ENCODE assay signal across 13 cellular contexts in genomic region chr13:44974056-44974798, GRCh38. TPM values are rescaled to one million over a fixed set of nuclear protein-coding genes. Genes with fewer than 3 reads are reported as not detected.
DNase-seq lines count a peak whose midpoint lies in the region; ATAC-seq and TF ChIP-seq lines count a peak whose summit lies in the region.
"Had no signal": no experiment of that assay in that cellular context is flagged by ENCODE, and none has a peak within 500 bp of the region (broad histone marks: within the 10 kb centered on the region; RNA-seq: fewer than 3 reads in every experiment).

No MANE protein-coding gene starts in this region.

- no peaks in the 10 kb centered on the region for H3K9me3 Mint-ChIP-seq in stimulated activated naive B cell treated with anti-CD40 and anti-IgM and Interleukin-4, amounts not matched to agents 10 μg/mL and 1 μg/mL and 100 μg/mL, for 72 hours
- H3K9me3 Mint-ChIP-seq in H9 = no peaks in the 10 kb centered on the region
- no peaks in the 10 kb centered on the region for H3K9me3 Mint-ChIP-seq in CD8-positive, alpha-beta memory T cell

- H3K79me1 ChIP-seq in H9 (ENCODE audit: insufficient read depth, low read depth, low read length, poor library complexity, severe bottlenecking) = no peaks in the 10 kb centered on the region

- H3K27me3 ChIP-seq in body of pancreas (no peaks in the 10 kb centered on the region), H9 (ENCODE audit: insufficient read depth, low read length) (no peaks in the 10 kb centered on the region)
- no peaks in the 10 kb centered on the region for H3K27me3 ChIP-seq in CD8-positive, alpha-beta memory T cell (ENCODE audit: insufficient read depth, low read length, poor library complexity, severe bottlenecking)
- H3K27me3 ChIP-seq: pancreas, tibial artery had no signal

- no peak overlapping the region for H2BK120ac ChIP-seq in H9 (ENCODE audit: low read depth, low read length, poor library complexity, severe bottlenecking)

- no peaks in the 10 kb centered on the region for H4K20me1 ChIP-seq in H9 (ENCODE audit: control insufficient read depth, insufficient read depth, insufficient read length)

- H2AFZ ChIP-seq in H9 (ENCODE audit: low read length) = no peak overlapping the region

- no peaks in the 10 kb centered on the region for H3K27me3 Mint-ChIP-seq in stimulated activated naive B cell treated with anti-CD40 and anti-IgM and Interleukin-4, amounts not matched to agents 10 μg/mL and 1 μg/mL and 100 μg/mL, for 72 hours
- H3K27me3 Mint-ChIP-seq in H9 (ENCODE audit: low read depth) = no peaks in the 10 kb centered on the region
- no peaks in the 10 kb centered on the region for H3K27me3 Mint-ChIP-seq in CD8-positive, alpha-beta memory T cell

- POLR2A ChIA-PET in CD8-positive, alpha-beta memory T cell (lab: Charles Lee) = no interaction called here

- H3K9me3 ChIP-seq in body of pancreas (no peaks in the 10 kb centered on the region), H9 (ENCODE audit: control insufficient read depth, low read depth, low read length) (no peaks in the 10 kb centered on the region)
- no peaks in the 10 kb centered on the region for H3K9me3 ChIP-seq in CD8-positive, alpha-beta memory T cell (ENCODE audit: low read length)
- H3K9me3 ChIP-seq: pancreas, tibial artery had no signal

- H3K23ac ChIP-seq in H9 (ENCODE audit: insufficient read length, low read depth, low read length) = no peak overlapping the region

- TF ChIP-seq POLR2A in body of pancreas (IDR thresholded peaks at IDR 0.05) = no peak

- DNase-seq in DMS 273 (lab: John Stamatoyannopoulos, UW; ENCODE audit: unreplicated experiment) = peak; percentile 3
- DNase-seq in DMS 273 treated with DMSO at 0.1 percent for 48 hours (lab: John Stamatoyannopoulos, UW) = no peak
- peak in 3 of 4 donors; percentile 18 to 25 (median 23) for DNase-seq in body of pancreas
- peak; percentile 29 for DNase-seq in stimulated activated naive B cell treated with anti-CD40 and anti-IgM and Interleukin-4, amounts not matched to agents 10 μg/mL and 1 μg/mL and 100 μg/mL, for 72 hours
- no peak for DNase-seq in H9
- DNase-seq in CD8-positive, alpha-beta memory T cell = no peak
- DNase-seq: erythroblast, NCI-H446, pancreas had no signal

- H3K4ac ChIP-seq in H9 (ENCODE audit: low read depth, low read length) = no peak overlapping the region

- peaks cover 17 to 25% of the 10 kb centered on the region in 2 donors for H3K36me3 Mint-ChIP-seq in stimulated activated naive B cell treated with anti-CD40 and anti-IgM and Interleukin-4, amounts not matched to agents 10 μg/mL and 1 μg/mL and 100 μg/mL, for 72 hours
- peaks cover 3 to 30% (median 24%) of the 10 kb centered on the region in 3 experiments; a peak in 5 of 7 replicates for H3K36me3 Mint-ChIP-seq in H9 (ENCODE audit: insufficient read depth in 1 of 3, low read depth in 3 of 3)
- peaks cover 0 to 37% (median 9%) of the 10 kb centered on the region in 3 donors for H3K36me3 Mint-ChIP-seq in CD8-positive, alpha-beta memory T cell

- no peak overlapping the region for H3K9ac ChIP-seq in H9 (ENCODE audit: extremely low read depth, insufficient read length, low read length)

- ATAC-seq in HG03139 (IDR thresholded peaks at IDR 0.05; ENCODE audit: unreplicated experiment) (peak; percentile 39), body of pancreas (no peak), GM18517 (IDR thresholded peaks at IDR 0.05; ENCODE audit: unreplicated experiment) (no peak)
- peak; percentile 83 to 87 for ATAC-seq in stimulated activated naive B cell treated with anti-CD40 and anti-IgM and Interleukin-4, amounts not matched to agents 10 μg/mL and 1 μg/mL and 100 μg/mL, for 72 hours (replicated peaks)

- H3K4me1 Mint-ChIP-seq in stimulated activated naive B cell treated with anti-CD40 and anti-IgM and Interleukin-4, amounts not matched to agents 10 μg/mL and 1 μg/mL and 100 μg/mL, for 72 hours = peaks cover 4 to 5% of the 10 kb centered on the region in 2 donors
- peaks cover 9 to 11% of the 10 kb centered on the region in 2 experiments for H3K4me1 Mint-ChIP-seq in H9
- no peaks in the 10 kb centered on the region for H3K4me1 Mint-ChIP-seq in CD8-positive, alpha-beta memory T cell

- H3K36me3 ChIP-seq in body of pancreas (replicated peaks in 1 of 2; ENCODE audit: insufficient read depth in 1 of 2, low read depth in 2 of 2) = peaks cover 0 to 8% of the 10 kb centered on the region in 2 donors
- H3K36me3 ChIP-seq in CD8-positive, alpha-beta memory T cell (ENCODE audit: insufficient read depth, low read length) = peaks cover 14% of the 10 kb centered on the region

- no peak overlapping the region for H3K27ac Mint-ChIP-seq in stimulated activated naive B cell treated with anti-CD40 and anti-IgM and Interleukin-4, amounts not matched to agents 10 μg/mL and 1 μg/mL and 100 μg/mL, for 72 hours
- H3K27ac Mint-ChIP-seq in H9 = no peak overlapping the region
- H3K27ac Mint-ChIP-seq in CD8-positive, alpha-beta memory T cell = no peak overlapping the region

- no peak overlapping the region for H2BK20ac ChIP-seq in H9 (ENCODE audit: low read depth, low read length, poor library complexity, severe bottlenecking)

- no peak overlapping the region for H4K5ac ChIP-seq in H9 (ENCODE audit: insufficient read length, low read depth, low read length)

- no peak overlapping the region for H2BK5ac ChIP-seq in H9 (ENCODE audit: insufficient read length, low read length)

- H4K91ac ChIP-seq in H9 (ENCODE audit: insufficient read length, low read depth, low read length) = no peak overlapping the region

- CTCF ChIA-PET in CD8-positive, alpha-beta memory T cell (lab: Charles Lee) = interaction anchor here (0.9 to 2.2 kb wide), 2 partner anchors 57 to 491 kb away, joined by 3 to 9 read pairs; no protein-coding TSS in a partner anchor

- no peak overlapping the region for H3K4me3 Mint-ChIP-seq in stimulated activated naive B cell treated with anti-CD40 and anti-IgM and Interleukin-4, amounts not matched to agents 10 μg/mL and 1 μg/mL and 100 μg/mL, for 72 hours
- H3K4me3 Mint-ChIP-seq in H9 = no peak overlapping the region
- no peak overlapping the region for H3K4me3 Mint-ChIP-seq in CD8-positive, alpha-beta memory T cell

- intact Hi-C loops in body of pancreas (cut with DNase I) = loop anchor here (5.0 kb wide), 1 partner anchor 492 kb away; no protein-coding TSS in a partner anchor

- TF ChIP-seq CTCF in body of pancreas (IDR thresholded peaks at IDR 0.05) (no peak), H9 (conservative IDR thresholded peaks at IDR 0.05) (no peak)

- 69 to 78% methylated on average over 9 of the region's 9 CpGs for WGBS in body of pancreas, 2 donors
- no CpG with 5 or more reads among the region's 9 CpGs for WGBS in H9 (ENCODE audit: extremely low coverage, insufficient read length, low lambda C conversion rate)

- H3K4me2 ChIP-seq in H9 (ENCODE audit: insufficient read depth, insufficient read length, low read length) = no peak overlapping the region

- no peaks in the 10 kb centered on the region for H3K79me2 ChIP-seq in H9 (ENCODE audit: insufficient read depth, low read length)

- H3K4me3 ChIP-seq in body of pancreas = no peak overlapping the region
- H3K4me3 ChIP-seq in CD8-positive, alpha-beta memory T cell (ENCODE audit: low read length) = no peak overlapping the region
- H3K4me3 ChIP-seq: pancreas, tibial artery had no signal

- H2BK15ac ChIP-seq in H9 (ENCODE audit: low read depth, low read length) = no peak overlapping the region

- no peak overlapping the region for H2AK5ac ChIP-seq in H9 (ENCODE audit: insufficient read length, low read length)

- H3K4me1 ChIP-seq in body of pancreas = peaks cover 12% of the 10 kb centered on the region
- H3K4me1 ChIP-seq in H9 (ENCODE audit: insufficient read depth, low read length) = no peaks in the 10 kb centered on the region
- no peaks in the 10 kb centered on the region for H3K4me1 ChIP-seq in CD8-positive, alpha-beta memory T cell (ENCODE audit: insufficient read depth, low read length)

- H3K56ac ChIP-seq in H9 (ENCODE audit: insufficient read length, low read depth, low read length) = no peak overlapping the region

- H2BK12ac ChIP-seq in H9 (ENCODE audit: insufficient read length, low read depth, low read length) = no peak overlapping the region

- no peaks in the 10 kb centered on the region for H3K23me2 ChIP-seq in H9 (ENCODE audit: insufficient read length, low read depth, low read length, poor library complexity, severe bottlenecking)

- H3K14ac ChIP-seq in H9 (ENCODE audit: insufficient read depth, low read length) = no peak overlapping the region

- no peak overlapping the region for H3T11ph ChIP-seq in H9 (ENCODE audit: low read length)

- no peak overlapping the region for H3K18ac ChIP-seq in H9 (ENCODE audit: insufficient read length, low read depth, low read length)

- H4K8ac ChIP-seq in H9 (replicated peaks; ENCODE audit: insufficient read length, low read depth, low read length) = no peak overlapping the region

- no peak overlapping the region for H3K27ac ChIP-seq in body of pancreas
- no peak overlapping the region for H3K27ac ChIP-seq in H9 (ENCODE audit: insufficient read length, low read depth, low read length)
- no peak overlapping the region for H3K27ac ChIP-seq in CD8-positive, alpha-beta memory T cell (ENCODE audit: low read depth, low read length)
- H3K27ac ChIP-seq: 22Rv1, pancreas, tibial artery had no signal

RNA-seq across cellular contexts. Expression of gene NUFIP1, which starts 15.0 kb away (rescaled TPM):
- total RNA-seq in body of pancreas (1 to 10 TPM; 1.3 to 1.6 TPM), H9 (2021) (17.0 and 17.1 TPM in 2 replicates)
- total RNA-seq in CD8-positive, alpha-beta memory T cell = 10 to 100 TPM; 11.1 to 11.8 TPM
- polyA plus RNA-seq in CD8-positive, alpha-beta memory T cell = 4.0 TPM

RNA-seq across cellular contexts. Expression of gene GPALPP1, which starts 15.1 kb away (rescaled TPM):
- 10 to 100 TPM; 16.2 to 25.2 TPM for total RNA-seq in body of pancreas
- total RNA-seq in H9 (2021) = 20.3 and 21.9 TPM in 2 replicates
- total RNA-seq in CD8-positive, alpha-beta memory T cell = 10 to 100 TPM; 26.6 to 29.8 TPM
- 18.3 TPM for polyA plus RNA-seq in CD8-positive, alpha-beta memory T cell

Comparison
In these comparisons a context has a peak if more than half of its experiments do, and no peak if none do; other contexts are left out.
1. DNase-seq: peak in DMS 273 (single experiment), body of pancreas (3 of 4) and stimulated activated naive B cell treated with anti-CD40 and anti-IgM and Interleukin-4, amounts not matched to agents 10 μg/mL and 1 μg/mL and 100 μg/mL, for 72 hours (single experiment); none in DMS 273 treated with DMSO at 0.1 percent for 48 hours (single experiment), H9 (single experiment) and CD8-positive, alpha-beta memory T cell (0 of 5).
2. ATAC-seq: peak in HG03139 (single experiment) and stimulated activated naive B cell treated with anti-CD40 and anti-IgM and Interleukin-4, amounts not matched to agents 10 μg/mL and 1 μg/mL and 100 μg/mL, for 72 hours (2 of 2); none in body of pancreas (single experiment) and GM18517 (single experiment).